21 cellular contexts compared by ENCODE assay signal in the genomic region with DNA sequence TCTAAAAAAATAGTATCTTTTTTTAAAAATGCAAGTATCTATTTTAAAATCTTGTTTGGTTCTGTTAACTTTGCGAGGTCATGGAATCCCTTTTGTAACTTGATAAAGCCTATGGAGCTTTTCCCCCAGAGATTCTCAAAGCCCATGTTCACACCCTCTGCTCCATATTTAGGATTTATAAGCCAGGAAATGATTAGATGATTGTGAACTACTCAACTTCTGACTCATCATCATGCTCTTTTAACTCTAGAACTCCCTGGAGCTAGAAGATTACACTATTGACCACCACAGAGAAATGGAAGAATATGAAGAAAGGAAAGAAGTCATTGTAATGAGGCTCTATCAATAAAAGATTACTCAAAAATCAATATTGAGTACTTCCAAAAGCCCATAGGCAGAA. TPM values are rescaled to one million over a fixed set of nuclear protein-coding genes. Genes with fewer than 3 reads are reported as not detected.
DNase-seq lines count a peak whose midpoint lies in the region; ATAC-seq and TF ChIP-seq lines count a peak whose summit lies in the region.
"Had no signal": no experiment of that assay in that cellular context is flagged by ENCODE, and none has a peak within 500 bp of the region (broad histone marks: within the 10 kb centered on the region; RNA-seq: fewer than 3 reads in every experiment).

No MANE protein-coding gene starts in this region.

- H3K4me1 ChIP-seq in skeletal muscle satellite cell (ENCODE audit: control insufficient read depth, insufficient read depth, low read length), result peaks cover 19% of the 10 kb centered on the region
- H3K4me1 ChIP-seq: left ventricle myocardium inferior, testis had no signal

- ATAC-seq in T-cell (replicated peaks in 1 of 4), result no peak
- no peak for ATAC-seq in activated T-cell treated with anti-CD3 and anti-CD28 coated beads, Interleukin-2, amount 50 U/mL, for 72 hours (replicated peaks in 1 of 2)
- ATAC-seq: activated CD4-positive, CD25-positive, alpha-beta regulatory T cell treated with anti-CD3 and anti-CD28 coated beads, Interleukin-2, amount 50 U/mL, for 24 hours; GM12878; T-helper 17 cell had no signal

- H3K36me3 Mint-ChIP-seq in T-cell, result no peaks in the 10 kb centered on the region
- H3K36me3 Mint-ChIP-seq in activated T-cell treated with anti-CD3 and anti-CD28 coated beads, Interleukin-2, amount 50 U/mL, for 72 hours (ENCODE audit: insufficient read depth in 2 of 2), result no peaks in the 10 kb centered on the region
- H3K36me3 Mint-ChIP-seq: brain, CD14-positive monocyte had no signal

- no peaks in the 10 kb centered on the region for H3K9me3 ChIP-seq in skeletal muscle satellite cell (replicated peaks; ENCODE audit: low read length)
- H3K9me3 ChIP-seq: left ventricle myocardium inferior, testis had no signal

- H3K36me3 ChIP-seq in skeletal muscle satellite cell (ENCODE audit: insufficient read depth, low read length), result no peaks in the 10 kb centered on the region
- H3K36me3 ChIP-seq: left ventricle myocardium inferior had no signal

- CTCF ChIA-PET in T-cell (lab: Charles Lee), result interaction anchor here in 1 of 2 donors (0.9 kb wide), 1 partner anchor 1240 kb away, joined by 6 read pairs; no protein-coding TSS in a partner anchor

- H3K4me3 ChIP-seq in fibroblast of the aortic adventitia (ENCODE audit: low read depth, low read length) (no peak overlapping the region), skeletal muscle satellite cell (ENCODE audit: low read length) (no peak overlapping the region)
- H3K4me3 ChIP-seq: GM12878, left ventricle myocardium inferior, testis had no signal

- H3K4me2 ChIP-seq in skeletal muscle satellite cell (ENCODE audit: low read length), result peak overlapping the region; percentile 38

- DNase-seq in ELR (ENCODE audit: low read depth) (peak; percentile 39), RPMI7951 (ENCODE audit: low read depth) (peak; percentile 71), fibroblast of the aortic adventitia (ENCODE audit: low read depth) (peak; percentile 58), T-cell (no peak), GM13976 (ENCODE audit: low spot score) (no peak)
- no peak for DNase-seq in stimulated activated naive CD4-positive, alpha-beta T cell (lab: John Stamatoyannopoulos, UW)
- no peak for DNase-seq in activated T-cell treated with anti-CD3 and anti-CD28 coated beads, Interleukin-2, amount 50 U/mL, for 72 hours
- DNase-seq: activated CD8-positive, alpha-beta memory T cell treated with anti-CD3 and anti-CD28 coated beads, Interleukin-2, amount 50 U/mL, for 4 hours; dermis blood vessel endothelial cell; DMS79; left ventricle myocardium inferior; NCI-H2081 treated with DMSO at 0.1 percent for 48 hours; T-helper 17 cell; testis had no signal

- no peak overlapping the region for H3K27ac Mint-ChIP-seq in T-cell
- H3K27ac Mint-ChIP-seq in activated T-cell treated with anti-CD3 and anti-CD28 coated beads, Interleukin-2, amount 50 U/mL, for 72 hours, result no peak overlapping the region
- H3K27ac Mint-ChIP-seq: CD14-positive monocyte, T-helper 17 cell had no signal

- no peaks in the 10 kb centered on the region for H3K27me3 ChIP-seq in skeletal muscle satellite cell (ENCODE audit: control insufficient read depth, insufficient read depth, low read length)
- H3K27me3 ChIP-seq: testis had no signal

- peaks cover 13 to 20% of the 10 kb centered on the region in 2 donors for H3K27me3 Mint-ChIP-seq in T-cell
- peaks cover 14% of the 10 kb centered on the region for H3K27me3 Mint-ChIP-seq in activated T-cell treated with anti-CD3 and anti-CD28 coated beads, Interleukin-2, amount 50 U/mL, for 72 hours (ENCODE audit: low read depth)

- H3K9ac ChIP-seq in skeletal muscle satellite cell (ENCODE audit: low read depth, low read length), result peak overlapping the region; percentile 16

- POLR2A ChIA-PET in T-cell (lab: Charles Lee), result no interaction called here

- no peaks in the 10 kb centered on the region for H3K4me1 Mint-ChIP-seq in T-cell
- no peaks in the 10 kb centered on the region for H3K4me1 Mint-ChIP-seq in activated T-cell treated with anti-CD3 and anti-CD28 coated beads, Interleukin-2, amount 50 U/mL, for 72 hours (ENCODE audit: low read depth)
- H3K4me1 Mint-ChIP-seq: CD14-positive monocyte, T-helper 17 cell had no signal

- peaks cover 0 to 5% (median 2%) of the 10 kb centered on the region in 3 donors for H3K9me3 Mint-ChIP-seq in T-cell
- H3K9me3 Mint-ChIP-seq in activated T-cell treated with anti-CD3 and anti-CD28 coated beads, Interleukin-2, amount 50 U/mL, for 72 hours, result peaks cover 1 to 3% of the 10 kb centered on the region in 2 donors

- H3K4me3 Mint-ChIP-seq in T-cell, result no peak overlapping the region
- no peak overlapping the region for H3K4me3 Mint-ChIP-seq in activated T-cell treated with anti-CD3 and anti-CD28 coated beads, Interleukin-2, amount 50 U/mL, for 72 hours
- H3K4me3 Mint-ChIP-seq: brain, CD14-positive monocyte, T-helper 17 cell had no signal

- no peak for TF ChIP-seq CTCF in fibroblast of the aortic adventitia (IDR thresholded peaks at IDR 0.05; ENCODE audit: insufficient read depth, low read length)
- no peak for TF ChIP-seq CTCF in GM13976 (IDR thresholded peaks at IDR 0.05; ENCODE audit: borderline replicate concordance, control extremely low read depth, extremely low read depth, insufficient read depth, missing control alignments)

- in situ Hi-C loops in GM13976 (cut with MboI; ENCODE audit: low sequenced_read_pairs, unreplicated experiment), result no loop called here

RNA-seq across cellular contexts. Expression of gene C3orf49, which starts 55.9 kb away (rescaled TPM):
- total RNA-seq in RPMI7951 (2014; rRNA removed; shearing (Covaris generic)), result not detected in 2 replicates
- total RNA-seq in fibroblast of the aortic adventitia (ENCODE audit: low replicate concordance) (not detected in 2 replicates), T-cell (not detected)
- total RNA-seq in skeletal muscle satellite cell (2012; rRNA removed), result not detected in 2 replicates
- not detected for total RNA-seq in activated T-cell treated with anti-CD3 and anti-CD28 coated beads, Interleukin-2, amount 50 U/mL, for 72 hours
- total RNA-seq: dermis blood vessel endothelial cell, GM12878, H1, left ventricle myocardium inferior, posterior vena cava, T-helper 17 cell had no signal

Comparison
In these comparisons a context has a peak if more than half of its experiments do, and no peak if none do; other contexts are left out.
1. DNase-seq: peak in ELR (single experiment), RPMI7951 (single experiment) and fibroblast of the aortic adventitia (single experiment); none in T-cell (0 of 34), GM13976 (single experiment), stimulated activated naive CD4-positive, alpha-beta T cell (0 of 6) and activated T-cell treated with anti-CD3 and anti-CD28 coated beads, Interleukin-2, amount 50 U/mL, for 72 hours (0 of 2).